19 cellular contexts compared by ENCODE assay signal in genomic region chr1:55070765-55071164, GRCh38. TPM values are rescaled to one million over a fixed set of nuclear protein-coding genes. Genes with fewer than 3 reads are reported as not detected.
A peak's percentile ranks its signal among the peaks of the same experiment; 100 is the strongest.
DNase-seq lines count a peak whose midpoint lies in the region; ATAC-seq, FAIRE-seq and TF ChIP-seq lines count a peak whose summit lies in the region.
"Had no signal": no experiment of that assay in that cellular context is flagged by ENCODE, and none has a peak within 500 bp of the region (broad histone marks: within the 10 kb centered on the region; RNA-seq: fewer than 3 reads in every experiment).

No MANE protein-coding gene starts in this region.

- TF ChIP-seq RAD21 in HepG2 (CRISPR knock-in tag; IDR thresholded peaks at IDR 0.05): no peak

- H3K9me3 ChIP-seq in HepG2 (ENCODE audit: low read length): no peaks in the 10 kb centered on the region
- H3K9me3 ChIP-seq: sigmoid colon had no signal

- H3K4me1 ChIP-seq in HepG2 (ENCODE audit: insufficient read depth, low read length): peaks cover 15% of the 10 kb centered on the region

- no TSS peak for BruUV-seq in HepG2 (replicated peaks; lab: Mats Ljungman, UMichigan)

- H3K4me2 ChIP-seq in HepG2 (ENCODE audit: low read depth, low read length): no peak overlapping the region
- H3K4me2 ChIP-seq: PC-9 had no signal

- no peak overlapping the region for H3K9ac ChIP-seq in HepG2 (ENCODE audit: insufficient read depth, low read depth, low read length)

- peak overlapping the region in 2 of 3 donors; percentile 55 to 77 for H3K27ac Mint-ChIP-seq in IgD-negative memory B cell
- peak overlapping the region; percentile 18 for H3K27ac Mint-ChIP-seq in activated T-helper 2 cell treated with anti-CD3 and anti-CD28 coated beads, Interferon-gamma antibody, Interleukin-2, Interleukin-4, amounts not matched to agents 10 μg/mL and 5 μg/mL and 100 μg/mL, durations not matched to agents 14 hours and 24 hours and 36 hours
- H3K27ac Mint-ChIP-seq: activated B cell treated with CpG ODN at 0.5 μM for 24 hours had no signal

- peak; percentile 10 for ATAC-seq in HepG2
- ATAC-seq in HG02678 (IDR thresholded peaks at IDR 0.05; ENCODE audit: unreplicated experiment): no peak
- ATAC-seq: activated T-helper 17 cell treated with anti-CD3 and anti-CD28 coated beads, Interleukin-2, amount 50 U/mL, for 72 hours; stimulated activated effector memory CD8-positive, alpha-beta T cell treated with anti-CD3 and anti-CD28 coated beads, Interleukin-12 subunit alpha, Interleukin-12 subunit beta, amount 100 ng/mL, for 72 hours had no signal

- TF ChIP-seq CTCF in HepG2 (CRISPR knock-in tag; IDR thresholded peaks at IDR 0.05): no peak
- no peak for TF ChIP-seq CTCF in brain microvascular endothelial cell (IDR thresholded peaks at IDR 0.05; ENCODE audit: low read depth, low read length, missing control alignments)

- DNase-seq in NCI-H82 (lab: John Stamatoyannopoulos, UW) (peak; percentile 34), NCI-H82 treated with DMSO at 0.1 percent for 48 hours (lab: John Stamatoyannopoulos, UW; ENCODE audit: unreplicated experiment) (no peak), HepG2 (ENCODE audit: low spot score) (no peak), T1000 (lab: John Stamatoyannopoulos, UW) (no peak), brain microvascular endothelial cell (no peak)
- DNase-seq in activated T-helper 2 cell treated with anti-CD3 and anti-CD28 coated beads, Interferon-gamma antibody, Interleukin-2, Interleukin-4, amounts not matched to agents 10 μg/mL and 5 μg/mL and 100 μg/mL, durations not matched to agents 14 hours and 24 hours and 36 hours (ENCODE audit: low spot score): no peak
- DNase-seq: 8988T; activated B cell treated with CpG ODN at 0.5 μM for 24 hours; activated CD4-positive, alpha-beta T cell treated with anti-CD3 and anti-CD28 coated beads, Interleukin-2, amount 50 U/mL, for 1 hour; NCI-H1436; SIG-M5; sigmoid colon; stimulated activated CD4-positive, alpha-beta T cell treated with anti-CD3 and anti-CD28 coated beads, Interleukin-4, amount 100 ng/mL, for 24 hours had no signal

- H3K36me3 ChIP-seq in HepG2 (replicated peaks in 1 of 2; ENCODE audit: control insufficient read depth in 1 of 2, insufficient read depth in 2 of 2, low read length in 2 of 2) (peaks cover 32 to 66% of the 10 kb centered on the region in 2 experiments), brain microvascular endothelial cell (replicated peaks) (peaks cover 50% of the 10 kb centered on the region)

- peak overlapping the region in 2 of 4 donors; percentile 19 to 44 for H3K4me3 Mint-ChIP-seq in IgD-negative memory B cell
- no peak overlapping the region for H3K4me3 Mint-ChIP-seq in activated T-helper 2 cell treated with anti-CD3 and anti-CD28 coated beads, Interferon-gamma antibody, Interleukin-2, Interleukin-4, amounts not matched to agents 10 μg/mL and 5 μg/mL and 100 μg/mL, durations not matched to agents 14 hours and 24 hours and 36 hours (ENCODE audit: low read depth)
- H3K4me3 Mint-ChIP-seq: activated B cell treated with CpG ODN at 0.5 μM for 24 hours; activated T-helper 17 cell treated with anti-CD3 and anti-CD28 coated beads, Interleukin-2, amount 50 U/mL, for 72 hours; CD14-positive monocyte; stimulated activated effector memory CD8-positive, alpha-beta T cell treated with anti-CD3 and anti-CD28 coated beads, Interleukin-12 subunit alpha, Interleukin-12 subunit beta, amount 100 ng/mL, for 72 hours had no signal

- H3K79me2 ChIP-seq in HepG2 (ENCODE audit: insufficient read depth, low read length): no peaks in the 10 kb centered on the region

- H3K27me3 ChIP-seq in HepG2 (ENCODE audit: control insufficient read depth in 1 of 2, insufficient read depth in 2 of 2, low read length in 2 of 2) (no peaks in the 10 kb centered on the region), brain microvascular endothelial cell (replicated peaks) (no peaks in the 10 kb centered on the region)
- H3K27me3 ChIP-seq: sigmoid colon had no signal

- no peaks in the 10 kb centered on the region for H4K20me1 ChIP-seq in HepG2 (ENCODE audit: insufficient read depth, low read length)

- 94% methylated on average over 6 of the region's 6 CpGs for WGBS in HepG2 (ENCODE audit: low lambda C conversion rate)

- no peaks in the 10 kb centered on the region for H3K27me3 Mint-ChIP-seq in IgD-negative memory B cell
- H3K27me3 Mint-ChIP-seq in activated T-helper 2 cell treated with anti-CD3 and anti-CD28 coated beads, Interferon-gamma antibody, Interleukin-2, Interleukin-4, amounts not matched to agents 10 μg/mL and 5 μg/mL and 100 μg/mL, durations not matched to agents 14 hours and 24 hours and 36 hours (ENCODE audit: low read depth): no peaks in the 10 kb centered on the region
- H3K27me3 Mint-ChIP-seq: activated B cell treated with CpG ODN at 0.5 μM for 24 hours; activated T-helper 17 cell treated with anti-CD3 and anti-CD28 coated beads, Interleukin-2, amount 50 U/mL, for 72 hours had no signal

- in situ Hi-C loops in HepG2 (cut with HindIII; ENCODE audit: extremely low pct_ligation_motif_present, low pct_unique_long_range_greater_than_20kb) (no loop called here), brain microvascular endothelial cell (cut with HindIII; ENCODE audit: low pct_ligation_motif_present, low sequenced_read_pairs) (no loop called here)

- H3K4me3 ChIP-seq in HepG2 (replicated peaks in 1 of 3; ENCODE audit: insufficient read depth in 1 of 3, low read depth in 2 of 3, low read length in 3 of 3): no peak overlapping the region
- H3K4me3 ChIP-seq in brain microvascular endothelial cell (ENCODE audit: low read depth, low read length): no peak overlapping the region
- H3K4me3 ChIP-seq: PC-9, sigmoid colon had no signal

- intact Hi-C loops in activated T-helper 2 cell treated with anti-CD3 and anti-CD28 coated beads, Interferon-gamma antibody, Interleukin-2, Interleukin-4, amounts not matched to agents 10 μg/mL and 5 μg/mL and 100 μg/mL, durations not matched to agents 14 hours and 24 hours and 36 hours (cut with micrococcal nuclease): loop anchor here (1.0 kb wide), 1 partner anchor 268 kb away; no protein-coding TSS in a partner anchor
- intact Hi-C loops in HepG2 (cut with micrococcal nuclease; ENCODE audit: unreplicated experiment): loop anchor here (10.0 kb wide), 1 partner anchor 204 kb away; no protein-coding TSS in a partner anchor

- peak; percentile 32 for FAIRE-seq in HepG2 (lab: Jason Lieb, UNC)

- TF ChIP-seq POLR2A in HepG2 (IDR thresholded peaks at IDR 0.05; ENCODE audit: insufficient read depth in 1 of 2, low read depth in 2 of 2, low read length in 2 of 2): no peak

- H3K27ac ChIP-seq in HepG2 (ENCODE audit: extremely low read length, insufficient read depth, low read length) (no peak overlapping the region), brain microvascular endothelial cell (no peak overlapping the region)
- H3K27ac ChIP-seq: PC-9, sigmoid colon had no signal

- POLR2A ChIA-PET in HepG2 (lab: Yijun Ruan, JAX): no interaction called here

- H3K9me3 Mint-ChIP-seq in IgD-negative memory B cell: no peaks in the 10 kb centered on the region
- no peaks in the 10 kb centered on the region for H3K9me3 Mint-ChIP-seq in activated T-helper 2 cell treated with anti-CD3 and anti-CD28 coated beads, Interferon-gamma antibody, Interleukin-2, Interleukin-4, amounts not matched to agents 10 μg/mL and 5 μg/mL and 100 μg/mL, durations not matched to agents 14 hours and 24 hours and 36 hours
- H3K9me3 Mint-ChIP-seq: activated B cell treated with CpG ODN at 0.5 μM for 24 hours; activated T-helper 17 cell treated with anti-CD3 and anti-CD28 coated beads, Interleukin-2, amount 50 U/mL, for 72 hours; CD14-positive monocyte; stimulated activated effector memory CD8-positive, alpha-beta T cell treated with anti-CD3 and anti-CD28 coated beads, Interleukin-12 subunit alpha, Interleukin-12 subunit beta, amount 100 ng/mL, for 72 hours had no signal

- H2AFZ ChIP-seq in HepG2 (ENCODE audit: low read length): no peak overlapping the region
- H2AFZ ChIP-seq: PC-9 had no signal

- CTCF ChIA-PET in HepG2 (lab: Yijun Ruan, JAX; ENCODE audit: low intra/inter-chr PET ratio, low total read pairs): interaction anchor here (1.6 kb wide), 1 partner anchor 207 kb away, joined by 4 read pairs; no protein-coding TSS in a partner anchor

- no peaks in the 10 kb centered on the region for H3K4me1 Mint-ChIP-seq in IgD-negative memory B cell
- peaks cover 34% of the 10 kb centered on the region for H3K4me1 Mint-ChIP-seq in activated T-helper 2 cell treated with anti-CD3 and anti-CD28 coated beads, Interferon-gamma antibody, Interleukin-2, Interleukin-4, amounts not matched to agents 10 μg/mL and 5 μg/mL and 100 μg/mL, durations not matched to agents 14 hours and 24 hours and 36 hours (ENCODE audit: low read depth)
- H3K4me1 Mint-ChIP-seq: activated B cell treated with CpG ODN at 0.5 μM for 24 hours had no signal

- TF ChIP-seq EP300 in HepG2 (IDR thresholded peaks at IDR 0.05; ENCODE audit: low read depth in 2 of 2, low read length in 2 of 2): no peak
- no peak for TF ChIP-seq EP300 in HepG2 (CRISPR knock-in tag; IDR thresholded peaks at IDR 0.05; ENCODE audit: borderline replicate concordance)

- H3K36me3 Mint-ChIP-seq in IgD-negative memory B cell: peaks cover 5% of the 10 kb centered on the region
- peaks cover 84% of the 10 kb centered on the region for H3K36me3 Mint-ChIP-seq in activated T-helper 2 cell treated with anti-CD3 and anti-CD28 coated beads, Interferon-gamma antibody, Interleukin-2, Interleukin-4, amounts not matched to agents 10 μg/mL and 5 μg/mL and 100 μg/mL, durations not matched to agents 14 hours and 24 hours and 36 hours (ENCODE audit: low read depth)

RNA-seq across cellular contexts. Expression of gene PCSK9, which starts 31.4 kb away (rescaled TPM):
- not detected for polyA plus RNA-seq in IgD-negative memory B cell
- total RNA-seq in activated T-helper 2 cell treated with anti-CD3 and anti-CD28 coated beads, Interferon-gamma antibody, Interleukin-2, Interleukin-4, amounts not matched to agents 10 μg/mL and 5 μg/mL and 100 μg/mL, durations not matched to agents 14 hours and 24 hours and 36 hours: 0.05 and 0.07 TPM in 2 replicates
- 31.2 and 80.5 TPM in 2 replicates for total RNA-seq in HepG2 (2016; rRNA removed; fragmentation: Illumina TruSeq; extraction: Trizol)
- total RNA-seq in HepG2 (2016; cell fraction: cytosol; rRNA removed; fragmentation: Illumina TruSeq; extraction: Trizol; ENCODE audit: low read depth): 3.3 and 3.9 TPM in 2 replicates
- total RNA-seq in HepG2 (2016; cell fraction: insoluble cytoplasmic fraction; rRNA removed; fragmentation: Illumina TruSeq; extraction: Trizol): 27.3 and 85.1 TPM in 2 replicates
- 12.6 and 13.1 TPM in 2 replicates for total RNA-seq in HepG2 (2016; cell fraction: membrane; rRNA removed; fragmentation: Illumina TruSeq; extraction: Trizol)
- 73.8 and 95.4 TPM in 2 replicates for total RNA-seq in HepG2 (2016; cell fraction: nucleus; rRNA removed; fragmentation: Illumina TruSeq; extraction: Trizol)
- 33.3 and 80.9 TPM in 2 replicates for polyA plus RNA-seq in HepG2 (2011; rRNA removed)
- 36.4 and 38.7 TPM in 2 replicates for polyA plus RNA-seq in HepG2 (2011; cell fraction: cytosol; rRNA removed)
- polyA plus RNA-seq in HepG2 (2011; cell fraction: nucleus; rRNA removed): 62.0 and 98.2 TPM in 2 replicates
- 77.5 and 98.1 TPM in 2 replicates for polyA plus RNA-seq in HepG2 (2012)
- polyA plus RNA-seq in HepG2 (2016; cell fraction: cytosol; fragmentation: Illumina TruSeq; extraction: Trizol; ENCODE audit: low read depth): 3.3 and 3.7 TPM in 2 replicates
- polyA plus RNA-seq in HepG2 (2016; cell fraction: insoluble cytoplasmic fraction; fragmentation: Illumina TruSeq; extraction: Trizol; ENCODE audit: low read depth): 24.9 and 30.2 TPM in 2 replicates
- polyA plus RNA-seq in HepG2 (2016; cell fraction: membrane; fragmentation: Illumina TruSeq; extraction: Trizol; ENCODE audit: low read depth): 6.3 and 7.0 TPM in 2 replicates
- polyA plus RNA-seq in HepG2 (2016; cell fraction: nucleus; fragmentation: Illumina TruSeq; extraction: Trizol; ENCODE audit: insufficient read depth, low read depth): 132 and 143 TPM in 2 replicates
- 63.1 and 66.1 TPM in 2 replicates for polyA minus RNA-seq in HepG2 (2011; rRNA and poly(A)+ RNA removed; ENCODE audit: low replicate concordance)
- 26.8 and 38.6 TPM in 2 replicates for polyA minus RNA-seq in HepG2 (2011; cell fraction: cytosol; rRNA and poly(A)+ RNA removed)
- 15.3 and 25.5 TPM in 2 replicates for polyA minus RNA-seq in HepG2 (2011; cell fraction: nucleus; rRNA and poly(A)+ RNA removed)
- total RNA-seq: activated B cell treated with CpG ODN at 0.5 μM for 24 hours; activated T-helper 17 cell treated with anti-CD3 and anti-CD28 coated beads, Interleukin-2, amount 50 U/mL, for 72 hours had no signal
- polyA plus RNA-seq: CD14-positive monocyte had no signal
